Comparison of ENCODE assay signal across 1 cellular context in the genomic region with DNA sequence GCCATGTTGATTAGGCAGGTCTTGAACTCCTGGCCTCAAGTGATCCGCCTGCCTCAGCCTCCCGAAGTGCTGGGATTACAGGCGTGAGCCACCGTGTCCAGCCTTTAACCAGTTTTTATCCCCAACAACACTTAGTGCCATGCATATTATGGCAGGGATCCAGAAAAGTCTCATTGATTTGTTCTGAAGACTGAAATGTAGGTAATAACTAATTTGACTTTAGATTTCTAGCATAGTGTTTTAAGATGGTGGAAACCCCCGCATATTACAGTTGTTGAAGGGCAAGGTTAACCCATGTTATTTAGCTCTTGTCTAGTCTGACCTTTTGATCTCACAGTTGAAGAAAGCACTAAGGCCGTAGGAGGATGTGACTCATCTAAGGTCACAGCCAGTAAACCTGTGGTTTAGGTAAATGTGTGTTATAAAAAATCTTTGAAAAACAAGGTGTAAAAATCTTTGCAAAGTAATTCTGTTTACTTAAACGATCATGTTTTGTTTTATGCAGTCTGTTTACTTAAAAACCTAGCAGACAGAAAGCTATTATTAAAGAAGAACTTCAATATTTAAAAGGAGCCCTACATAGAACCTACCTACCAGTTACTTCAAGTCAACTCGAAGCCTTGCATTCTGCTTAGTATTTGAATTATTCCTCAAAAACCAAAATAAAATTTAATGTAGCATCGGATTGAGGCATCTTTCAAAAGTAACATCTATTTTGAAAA.
TF ChIP-seq lines count a peak whose summit lies in the region.

No MANE protein-coding gene starts in this region.

TF ChIP-seq in GM23338, 12 proteins besides CTCF, POLR2A, EP300 and RAD21 (continued from another document):
- TF ChIP-seq EZH2phosphoT487 (IDR thresholded peaks at IDR 0.05; ENCODE audit: unreplicated experiment) = no peak
